3 cellular contexts compared by ENCODE assay signal in genomic region chr2:86345783-86346370, GRCh38. TPM values are rescaled to one million over a fixed set of nuclear protein-coding genes. Genes with fewer than 3 reads are reported as not detected.
"Had no signal": no experiment of that assay in that cellular context is flagged by ENCODE, and none has a peak within 500 bp of the region (broad histone marks: within the 10 kb centered on the region; RNA-seq: fewer than 3 reads in every experiment).

No MANE protein-coding gene starts in this region.

RNA-seq across cellular contexts. Expression of gene REEP1, which starts 8.5 kb away (rescaled TPM):
- total RNA-seq: osteocyte, smooth muscle cell had no signal
- polyA plus RNA-seq: naive thymus-derived CD8-positive, alpha-beta T cell; smooth muscle cell had no signal
